1 cellular context compared by ENCODE assay signal in genomic region chr11:67483901-67484665, GRCh38.
A peak's percentile ranks its signal among the peaks of the same experiment; 100 is the strongest.
TF ChIP-seq lines count a peak whose summit lies in the region.

No MANE protein-coding gene starts in this region.

TF ChIP-seq in K562, 482 proteins besides CTCF, POLR2A, EP300 and RAD21 (continued from another document and continues in another):
- no peak; the same call in 1 of the 2 replicates for TF ChIP-seq EGR1 (conservative IDR thresholded peaks at IDR 0.05)
- TF ChIP-seq PCBP2 (IDR thresholded peaks at IDR 0.05; ENCODE audit: low read depth, low read length, poor library complexity, severe bottlenecking) = no peak
- no peak for TF ChIP-seq RNF2 (IDR thresholded peaks at IDR 0.05)
- peak; percentile 44 for TF ChIP-seq CBFA2T2 (conservative IDR thresholded peaks at IDR 0.05)
- TF ChIP-seq MCM2 (IDR thresholded peaks at IDR 0.05; ENCODE audit: low read depth) = no peak
- TF ChIP-seq CBFA2T3 (IDR thresholded peaks at IDR 0.05) = peak; percentile 63
- no peak for TF ChIP-seq TRIM28 (IDR thresholded peaks at IDR 0.05)
- TF ChIP-seq LARP7 (IDR thresholded peaks at IDR 0.05) = no peak
- TF ChIP-seq ZC3H11A (IDR thresholded peaks at IDR 0.05; ENCODE audit: low read depth, low read length) = no peak
- no peak for TF ChIP-seq CBX5 (IDR thresholded peaks at IDR 0.05; ENCODE audit: borderline replicate concordance, low read depth)
- TF ChIP-seq, protein P1, sequence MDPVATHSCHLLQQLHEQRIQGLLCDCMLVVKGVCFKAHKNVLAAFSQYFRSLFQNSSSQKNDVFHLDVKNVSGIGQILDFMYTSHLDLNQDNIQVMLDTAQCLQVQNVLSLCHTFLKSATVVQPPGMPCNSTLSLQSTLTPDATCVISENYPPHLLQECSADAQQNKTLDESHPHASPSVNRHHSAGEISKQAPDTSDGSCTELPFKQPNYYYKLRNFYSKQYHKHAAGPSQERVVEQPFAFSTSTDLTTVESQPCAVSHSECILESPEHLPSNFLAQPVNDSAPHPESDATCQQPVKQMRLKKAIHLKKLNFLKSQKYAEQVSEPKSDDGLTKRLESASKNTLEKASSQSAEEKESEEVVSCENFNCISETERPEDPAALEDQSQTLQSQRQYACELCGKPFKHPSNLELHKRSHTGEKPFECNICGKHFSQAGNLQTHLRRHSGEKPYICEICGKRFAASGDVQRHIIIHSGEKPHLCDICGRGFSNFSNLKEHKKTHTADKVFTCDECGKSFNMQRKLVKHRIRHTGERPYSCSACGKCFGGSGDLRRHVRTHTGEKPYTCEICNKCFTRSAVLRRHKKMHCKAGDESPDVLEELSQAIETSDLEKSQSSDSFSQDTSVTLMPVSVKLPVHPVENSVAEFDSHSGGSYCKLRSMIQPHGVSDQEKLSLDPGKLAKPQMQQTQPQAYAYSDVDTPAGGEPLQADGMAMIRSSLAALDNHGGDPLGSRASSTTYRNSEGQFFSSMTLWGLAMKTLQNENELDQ (CRISPR knock-in tag; IDR thresholded peaks at IDR 0.05; ENCODE audit: borderline replicate concordance) = no peak
- TF ChIP-seq LEF1 (IDR thresholded peaks at IDR 0.05) = no peak
- TF ChIP-seq U2AF2 (optimal IDR thresholded peaks at IDR 0.05; ENCODE audit: low read depth, low read length) = no peak
- no peak for TF ChIP-seq ZNF695 (CRISPR knock-in tag; IDR thresholded peaks at IDR 0.05)
- no peak for TF ChIP-seq SREBF1 (IDR thresholded peaks at IDR 0.05; ENCODE audit: borderline replicate concordance, low read depth, low read length)
- no peak for TF ChIP-seq MTA1 (IDR thresholded peaks at IDR 0.05; ENCODE audit: borderline replicate concordance)
- TF ChIP-seq ZNF12 (CRISPR knock-in tag; IDR thresholded peaks at IDR 0.05) = 0 out of 2 replicates have a peak, but pooled peaks have one; percentile 14
- no peak for TF ChIP-seq MCM5 (IDR thresholded peaks at IDR 0.05; ENCODE audit: low read depth)
- no peak for TF ChIP-seq MAFF (IDR thresholded peaks at IDR 0.05; ENCODE audit: low read length)
- TF ChIP-seq, protein P2, sequence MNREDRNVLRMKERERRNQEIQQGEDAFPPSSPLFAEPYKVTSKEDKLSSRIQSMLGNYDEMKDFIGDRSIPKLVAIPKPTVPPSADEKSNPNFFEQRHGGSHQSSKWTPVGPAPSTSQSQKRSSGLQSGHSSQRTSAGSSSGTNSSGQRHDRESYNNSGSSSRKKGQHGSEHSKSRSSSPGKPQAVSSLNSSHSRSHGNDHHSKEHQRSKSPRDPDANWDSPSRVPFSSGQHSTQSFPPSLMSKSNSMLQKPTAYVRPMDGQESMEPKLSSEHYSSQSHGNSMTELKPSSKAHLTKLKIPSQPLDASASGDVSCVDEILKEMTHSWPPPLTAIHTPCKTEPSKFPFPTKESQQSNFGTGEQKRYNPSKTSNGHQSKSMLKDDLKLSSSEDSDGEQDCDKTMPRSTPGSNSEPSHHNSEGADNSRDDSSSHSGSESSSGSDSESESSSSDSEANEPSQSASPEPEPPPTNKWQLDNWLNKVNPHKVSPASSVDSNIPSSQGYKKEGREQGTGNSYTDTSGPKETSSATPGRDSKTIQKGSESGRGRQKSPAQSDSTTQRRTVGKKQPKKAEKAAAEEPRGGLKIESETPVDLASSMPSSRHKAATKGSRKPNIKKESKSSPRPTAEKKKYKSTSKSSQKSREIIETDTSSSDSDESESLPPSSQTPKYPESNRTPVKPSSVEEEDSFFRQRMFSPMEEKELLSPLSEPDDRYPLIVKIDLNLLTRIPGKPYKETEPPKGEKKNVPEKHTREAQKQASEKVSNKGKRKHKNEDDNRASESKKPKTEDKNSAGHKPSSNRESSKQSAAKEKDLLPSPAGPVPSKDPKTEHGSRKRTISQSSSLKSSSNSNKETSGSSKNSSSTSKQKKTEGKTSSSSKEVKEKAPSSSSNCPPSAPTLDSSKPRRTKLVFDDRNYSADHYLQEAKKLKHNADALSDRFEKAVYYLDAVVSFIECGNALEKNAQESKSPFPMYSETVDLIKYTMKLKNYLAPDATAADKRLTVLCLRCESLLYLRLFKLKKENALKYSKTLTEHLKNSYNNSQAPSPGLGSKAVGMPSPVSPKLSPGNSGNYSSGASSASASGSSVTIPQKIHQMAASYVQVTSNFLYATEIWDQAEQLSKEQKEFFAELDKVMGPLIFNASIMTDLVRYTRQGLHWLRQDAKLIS (CRISPR knock-in tag; IDR thresholded peaks at IDR 0.05) = no peak
- TF ChIP-seq SNRNP70 (optimal IDR thresholded peaks at IDR 0.05; ENCODE audit: low read depth, low read length) = no peak
- no peak for TF ChIP-seq CHD1 (IDR thresholded peaks at IDR 0.05; ENCODE audit: low read length)
- peak; percentile 12 for TF ChIP-seq KDM5B (IDR thresholded peaks at IDR 0.05; ENCODE audit: insufficient replicate concordance, low read depth, low read length)
- TF ChIP-seq IRF2 (CRISPR knock-in tag; IDR thresholded peaks at IDR 0.05) = no peak
- no peak for TF ChIP-seq CLOCK (CRISPR knock-in tag; IDR thresholded peaks at IDR 0.05; ENCODE audit: borderline replicate concordance)
- TF ChIP-seq, protein P3, sequence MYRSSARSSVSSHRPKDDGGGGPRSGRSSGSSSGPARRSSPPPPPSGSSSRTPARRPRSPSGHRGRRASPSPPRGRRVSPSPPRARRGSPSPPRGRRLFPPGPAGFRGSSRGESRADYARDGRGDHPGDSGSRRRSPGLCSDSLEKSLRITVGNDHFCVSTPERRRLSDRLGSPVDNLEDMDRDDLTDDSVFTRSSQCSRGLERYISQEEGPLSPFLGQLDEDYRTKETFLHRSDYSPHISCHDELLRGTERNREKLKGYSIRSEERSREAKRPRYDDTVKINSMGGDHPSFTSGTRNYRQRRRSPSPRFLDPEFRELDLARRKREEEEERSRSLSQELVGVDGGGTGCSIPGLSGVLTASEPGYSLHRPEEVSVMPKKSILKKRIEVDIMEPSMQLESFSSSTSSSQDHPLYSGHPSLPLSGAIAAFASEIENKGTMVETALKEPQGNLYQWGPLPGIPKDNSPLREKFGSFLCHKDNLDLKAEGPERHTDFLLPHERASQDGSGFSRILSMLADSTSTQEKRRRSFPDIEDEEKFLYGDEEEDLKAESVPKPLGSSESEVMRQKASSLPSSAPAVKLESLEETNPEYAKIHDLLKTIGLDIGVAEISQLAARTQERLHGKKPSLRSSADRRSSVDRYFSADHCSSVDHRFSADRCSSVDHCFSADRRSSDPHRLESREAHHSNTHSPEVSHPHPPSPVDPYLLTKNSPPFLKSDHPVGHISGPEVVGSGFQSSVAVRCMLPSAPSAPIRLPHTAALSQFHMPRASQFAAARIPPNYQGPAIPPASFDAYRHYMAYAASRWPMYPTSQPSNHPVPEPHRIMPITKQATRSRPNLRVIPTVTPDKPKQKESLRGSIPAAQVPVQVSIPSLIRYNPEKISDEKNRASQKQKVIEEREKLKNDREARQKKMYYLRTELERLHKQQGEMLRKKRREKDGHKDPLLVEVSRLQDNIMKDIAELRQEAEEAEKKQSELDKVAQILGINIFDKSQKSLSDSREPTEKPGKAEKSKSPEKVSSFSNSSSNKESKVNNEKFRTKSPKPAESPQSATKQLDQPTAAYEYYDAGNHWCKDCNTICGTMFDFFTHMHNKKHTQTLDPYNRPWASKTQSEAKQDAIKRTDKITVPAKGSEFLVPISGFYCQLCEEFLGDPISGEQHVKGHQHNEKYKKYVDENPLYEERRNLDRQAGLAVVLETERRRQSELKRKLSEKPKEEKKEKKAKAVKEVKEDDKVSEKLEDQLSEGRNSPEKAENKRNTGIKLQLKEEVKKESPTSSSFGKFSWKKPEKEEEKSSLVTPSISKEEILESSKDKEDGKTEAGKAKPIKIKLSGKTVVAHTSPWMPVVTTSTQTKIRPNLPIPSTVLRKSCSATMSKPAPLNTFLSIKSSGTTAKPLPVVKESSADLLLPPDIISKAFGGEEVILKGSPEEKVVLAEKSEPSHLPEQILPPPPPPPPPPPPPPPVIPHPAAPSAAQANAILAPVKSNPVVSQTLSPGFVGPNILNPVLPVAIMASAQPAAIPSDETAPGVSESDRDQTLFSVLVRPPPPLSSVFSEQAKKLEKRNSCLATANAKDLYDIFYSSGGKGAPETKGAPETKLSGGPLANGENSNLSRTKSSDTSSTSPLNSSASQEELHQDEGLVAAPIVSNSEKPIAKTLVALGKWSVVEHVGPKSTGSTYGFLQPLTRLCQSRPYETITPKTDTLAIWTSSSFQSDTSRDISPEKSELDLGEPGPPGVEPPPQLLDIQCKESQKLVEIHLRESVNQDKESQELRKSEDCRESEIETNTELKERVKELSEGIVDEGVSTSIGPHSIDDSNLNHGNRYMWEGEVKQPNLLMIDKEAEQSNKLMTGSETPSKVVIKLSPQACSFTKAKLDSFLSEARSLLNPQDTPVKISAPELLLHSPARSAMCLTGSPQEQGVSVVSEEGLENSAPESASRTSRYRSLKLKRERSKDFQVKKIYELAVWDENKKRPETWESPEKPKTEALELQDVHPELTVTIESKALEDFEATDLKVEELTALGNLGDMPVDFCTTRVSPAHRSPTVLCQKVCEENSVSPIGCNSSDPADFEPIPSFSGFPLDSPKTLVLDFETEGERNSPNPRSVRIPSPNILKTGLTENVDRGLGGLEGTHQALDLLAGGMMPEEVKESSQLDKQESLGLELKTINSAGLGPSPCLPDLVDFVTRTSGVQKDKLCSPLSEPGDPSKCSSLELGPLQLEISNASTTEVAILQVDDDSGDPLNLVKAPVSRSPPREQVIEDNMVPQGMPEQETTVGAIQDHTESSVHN (IDR thresholded peaks at IDR 0.05; ENCODE audit: borderline replicate concordance in 1 of 2, low read depth in 1 of 2) = no peak
- peak; percentile 60 for TF ChIP-seq MEIS2 (IDR thresholded peaks at IDR 0.05; ENCODE audit: partially characterized antibody)
- TF ChIP-seq ZBTB9 (CRISPR knock-in tag; IDR thresholded peaks at IDR 0.05) = no peak
- TF ChIP-seq, protein P4, sequence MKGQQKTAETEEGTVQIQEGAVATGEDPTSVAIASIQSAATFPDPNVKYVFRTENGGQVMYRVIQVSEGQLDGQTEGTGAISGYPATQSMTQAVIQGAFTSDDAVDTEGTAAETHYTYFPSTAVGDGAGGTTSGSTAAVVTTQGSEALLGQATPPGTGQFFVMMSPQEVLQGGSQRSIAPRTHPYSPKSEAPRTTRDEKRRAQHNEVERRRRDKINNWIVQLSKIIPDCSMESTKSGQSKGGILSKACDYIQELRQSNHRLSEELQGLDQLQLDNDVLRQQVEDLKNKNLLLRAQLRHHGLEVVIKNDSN (CRISPR knock-in tag; IDR thresholded peaks at IDR 0.05) = 0 out of 2 replicates have a peak, but pooled peaks have one; percentile 22
- no peak for TF ChIP-seq HNRNPL (IDR thresholded peaks at IDR 0.05; ENCODE audit: low read depth, low read length)
- TF ChIP-seq ZNF263 (CRISPR knock-in tag; IDR thresholded peaks at IDR 0.05; ENCODE audit: borderline replicate concordance) = no peak
- TF ChIP-seq ZNF717 (CRISPR knock-in tag; IDR thresholded peaks at IDR 0.05) = no peak
- no peak for TF ChIP-seq MAFK (IDR thresholded peaks at IDR 0.05; ENCODE audit: low read length)
- TF ChIP-seq STAT5B (CRISPR knock-in tag; IDR thresholded peaks at IDR 0.05) = no peak
- TF ChIP-seq HNRNPUL1 (IDR thresholded peaks at IDR 0.05; ENCODE audit: low read length) = no peak
- TF ChIP-seq POU5F1 (IDR thresholded peaks at IDR 0.05; ENCODE audit: borderline replicate concordance, low read depth, low read length, partially characterized antibody) = no peak
- no peak for TF ChIP-seq ZFP1 (CRISPR knock-in tag; IDR thresholded peaks at IDR 0.05)
- TF ChIP-seq, protein P5, sequence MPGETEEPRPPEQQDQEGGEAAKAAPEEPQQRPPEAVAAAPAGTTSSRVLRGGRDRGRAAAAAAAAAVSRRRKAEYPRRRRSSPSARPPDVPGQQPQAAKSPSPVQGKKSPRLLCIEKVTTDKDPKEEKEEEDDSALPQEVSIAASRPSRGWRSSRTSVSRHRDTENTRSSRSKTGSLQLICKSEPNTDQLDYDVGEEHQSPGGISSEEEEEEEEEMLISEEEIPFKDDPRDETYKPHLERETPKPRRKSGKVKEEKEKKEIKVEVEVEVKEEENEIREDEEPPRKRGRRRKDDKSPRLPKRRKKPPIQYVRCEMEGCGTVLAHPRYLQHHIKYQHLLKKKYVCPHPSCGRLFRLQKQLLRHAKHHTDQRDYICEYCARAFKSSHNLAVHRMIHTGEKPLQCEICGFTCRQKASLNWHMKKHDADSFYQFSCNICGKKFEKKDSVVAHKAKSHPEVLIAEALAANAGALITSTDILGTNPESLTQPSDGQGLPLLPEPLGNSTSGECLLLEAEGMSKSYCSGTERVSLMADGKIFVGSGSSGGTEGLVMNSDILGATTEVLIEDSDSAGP (CRISPR knock-in tag; IDR thresholded peaks at IDR 0.05) = no peak
- TF ChIP-seq FOXK2 (conservative IDR thresholded peaks at IDR 0.05 in 1 of 2, IDR thresholded peaks at IDR 0.05 in 1 of 2; ENCODE audit: low read depth in 2 of 2) = no peak
